ENCODE assay signal across 8 cellular contexts in the genomic region with DNA sequence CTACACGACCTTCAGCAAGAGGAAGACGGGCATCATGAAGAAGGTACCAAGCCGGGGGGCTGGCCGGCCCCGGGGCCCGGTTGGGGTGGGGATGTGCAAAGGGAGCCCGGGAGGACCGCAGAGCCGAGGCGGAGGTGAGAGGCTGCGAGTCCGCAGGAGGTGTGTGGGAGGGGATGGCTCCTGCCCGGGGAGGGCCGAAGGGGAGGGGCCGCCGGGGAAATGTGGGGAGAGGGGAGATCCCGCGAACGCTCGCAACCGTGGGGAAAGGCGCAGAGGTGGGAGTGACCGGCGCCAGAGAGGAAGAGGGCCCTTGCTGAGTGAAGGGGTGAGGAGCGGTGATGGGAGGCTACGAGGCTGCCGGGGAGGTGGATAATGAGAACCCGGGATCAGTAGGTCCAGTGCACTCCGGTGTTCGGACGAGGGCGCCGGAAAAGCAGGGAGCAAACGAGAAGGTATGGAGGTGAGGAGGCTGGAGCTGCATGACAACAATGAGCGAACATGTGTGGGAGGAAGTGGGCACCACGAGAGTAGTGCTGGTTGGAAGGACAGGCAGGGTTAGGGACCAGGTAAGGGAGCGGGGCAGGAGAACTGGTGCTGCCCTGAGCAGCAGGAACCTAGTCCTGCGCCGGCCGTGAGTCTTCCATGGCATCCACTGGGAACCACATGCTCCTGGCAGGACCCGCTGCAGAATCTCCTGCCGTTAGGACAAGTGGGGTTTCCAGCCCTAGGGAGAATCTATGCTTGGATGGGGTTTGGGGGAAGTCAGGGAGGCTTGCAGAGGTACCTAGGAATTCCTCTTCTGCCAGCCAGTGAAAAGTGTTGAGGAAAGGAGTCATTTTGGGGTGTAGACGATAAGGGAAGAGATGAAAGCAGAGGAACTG. TPM values are rescaled to one million over a fixed set of nuclear protein-coding genes. Genes with fewer than 3 reads are reported as not detected.
DNase-seq lines count a peak whose midpoint lies in the region; ATAC-seq, FAIRE-seq and TF ChIP-seq lines count a peak whose summit lies in the region.

No MANE protein-coding gene starts in this region.

- H3K36me3 ChIP-seq in A673 (ENCODE audit: insufficient read depth, low read length, poor library complexity, severe bottlenecking) (peaks cover 26% of the 10 kb centered on the region), heart right ventricle (peaks cover 0 to 26% (median 21%) of the 10 kb centered on the region in 9 donors), pancreas (peaks cover 0 to 14% (median 0%) of the 10 kb centered on the region in 3 donors)

- peak overlapping the region; percentile 93 for H3K27ac Mint-ChIP-seq in activated naive CD4-positive, alpha-beta T cell treated with anti-CD3 and anti-CD28 coated beads, Interleukin-2, amount 50 U/mL, for 24 hours

- peak overlapping the region; percentile 94 for H3K27ac ChIP-seq in A673 (ENCODE audit: low read depth, low read length, poor library complexity, severe bottlenecking)
- H3K27ac ChIP-seq in heart right ventricle, result peak overlapping the region; percentile 97 to 99 (median 98)
- peak overlapping the region; percentile 88 to 97 (median 94) for H3K27ac ChIP-seq in pancreas

- peaks cover 6% of the 10 kb centered on the region for H3K36me3 Mint-ChIP-seq in activated naive CD4-positive, alpha-beta T cell treated with anti-CD3 and anti-CD28 coated beads, Interleukin-2, amount 50 U/mL, for 24 hours

- peaks cover 46% of the 10 kb centered on the region for H3K4me1 Mint-ChIP-seq in activated naive CD4-positive, alpha-beta T cell treated with anti-CD3 and anti-CD28 coated beads, Interleukin-2, amount 50 U/mL, for 24 hours

- no TSS peak for BruUV-seq in A673 (replicated peaks; lab: Mats Ljungman, UMichigan)

- H3K27me3 ChIP-seq in A673 (replicated peaks; ENCODE audit: insufficient read depth, low read depth, low read length, poor library complexity), result no peaks in the 10 kb centered on the region
- no peaks in the 10 kb centered on the region for H3K27me3 ChIP-seq in heart right ventricle
- no peaks in the 10 kb centered on the region for H3K27me3 ChIP-seq in pancreas

- no peak for FAIRE-seq in pancreas (lab: Jason Lieb, UNC)
- FAIRE-seq in urothelium cell line (lab: Jason Lieb, UNC), result no peak

- H3K4me3 ChIP-seq in A673 (ENCODE audit: low read depth, low read length, poor library complexity, severe bottlenecking), result peak overlapping the region; percentile 88
- H3K4me3 ChIP-seq in heart right ventricle, result peak overlapping the region; percentile 88 to 99 (median 97)
- H3K4me3 ChIP-seq in pancreas, result peak overlapping the region; percentile 68 to 97 (median 87)

- intact Hi-C loops in A673 (cut with micrococcal nuclease; ENCODE audit: unreplicated experiment), result loop anchor here (5.0 kb wide), 1 partner anchor 195 kb away; the partner anchor contains the start of gene ZNF318
- intact Hi-C loops in heart right ventricle (cut with DNase I), result loop anchor here in 3 of 10 donors (5.0 kb wide), 3 partner anchors 160 to 430 kb away; partner anchors contain the start of genes KLHDC3 (in 1 of the 3), MEA1 (in 1 of the 3) and ZNF318 (in 1 of the 3)
- intact Hi-C loops in pancreas (cut with DNase I), result no loop called here

- DNase-seq in A673 (ENCODE audit: low spot score) (peak; percentile 31), GM19238 (ENCODE audit: insufficient read length, low spot score) (peak; percentile 31), RPMI7951 (ENCODE audit: low read depth) (peak; percentile 29), heart right ventricle (peak; percentile 36 to 41), pancreas (peak; percentile 52 to 90 (median 71)), urothelium cell line (ENCODE audit: low spot score) (peak; percentile 41), KG1 (lab: John Stamatoyannopoulos, UW) (no peak)

- CTCF ChIA-PET in A673 (lab: Charles Lee), result interaction anchor here (0.6 kb wide), 1 partner anchor 333 kb away, joined by 3 read pairs; no protein-coding TSS in a partner anchor

- H3K9me3 Mint-ChIP-seq in activated naive CD4-positive, alpha-beta T cell treated with anti-CD3 and anti-CD28 coated beads, Interleukin-2, amount 50 U/mL, for 24 hours, result no peaks in the 10 kb centered on the region

- H3K4me3 Mint-ChIP-seq in activated naive CD4-positive, alpha-beta T cell treated with anti-CD3 and anti-CD28 coated beads, Interleukin-2, amount 50 U/mL, for 24 hours, result peak overlapping the region; percentile 97

- H3K4me1 ChIP-seq in A673 (ENCODE audit: insufficient read depth, low read length, poor library complexity, severe bottlenecking), result peaks cover 27% of the 10 kb centered on the region
- peaks cover 19 to 51% (median 34%) of the 10 kb centered on the region in 9 donors for H3K4me1 ChIP-seq in heart right ventricle
- peaks cover 8 to 23% (median 23%) of the 10 kb centered on the region in 3 donors for H3K4me1 ChIP-seq in pancreas

- WGBS in heart right ventricle, 2 donors, result 2% methylated on average over 43 of the region's 43 CpGs
- WGBS in pancreas, 2 donors, result 2 to 3% methylated on average over 43 of the region's 43 CpGs

- no peaks in the 10 kb centered on the region for H3K27me3 Mint-ChIP-seq in activated naive CD4-positive, alpha-beta T cell treated with anti-CD3 and anti-CD28 coated beads, Interleukin-2, amount 50 U/mL, for 24 hours

- POLR2A ChIA-PET in A673 (lab: Charles Lee; ENCODE audit: low non-redundant PET), result no interaction called here

- ATAC-seq in heart right ventricle (no peak), pancreas (peak in 2 of 4 donors; percentile 1 to 3)

- no peaks in the 10 kb centered on the region for H3K9me3 ChIP-seq in A673 (ENCODE audit: low read depth, low read length, poor library complexity, severe bottlenecking)
- H3K9me3 ChIP-seq in heart right ventricle, result no peaks in the 10 kb centered on the region
- no peaks in the 10 kb centered on the region for H3K9me3 ChIP-seq in pancreas

- TF ChIP-seq CTCF in A673 (conservative IDR thresholded peaks at IDR 0.05; ENCODE audit: low read depth, low read length), result no peak
- no peak for TF ChIP-seq CTCF in heart right ventricle (IDR thresholded peaks at IDR 0.05)
- TF ChIP-seq CTCF in pancreas (IDR thresholded peaks at IDR 0.05), result no peak

RNA-seq across cellular contexts. Expression of gene SRF, which starts 1.3 kb away (rescaled TPM):
- total RNA-seq in A673 (2021) (28.7 and 33.2 TPM in 2 replicates), heart right ventricle (10 to 100 TPM; 52.0 to 94.3 (median 70.1) TPM), pancreas (10 to 100 TPM in 3 of 6 donors, 1 to 10 TPM in 3; 7.2 to 12.8 (median 9.8) TPM)
- 10.7 and 16.7 TPM in 2 replicates for total RNA-seq in RPMI7951 (2014; rRNA removed; shearing (Covaris generic))
- polyA plus RNA-seq in heart right ventricle (10 to 100 TPM; 30.5 to 54.6 TPM), pancreas (10 to 100 TPM; 11.0 to 11.9 TPM)

RNA-seq across cellular contexts. Expression of gene CUL9, which starts 9.6 kb away (rescaled TPM):
- total RNA-seq in A673 (2021) (38.7 and 50.7 TPM in 2 replicates), heart right ventricle (10 to 100 TPM in 8 of 10 donors, 1 to 10 TPM in 2; 7.8 to 17.1 (median 13.4) TPM), pancreas (10 to 100 TPM; 11.3 to 26.7 (median 13.8) TPM)
- 6.6 and 9.9 TPM in 2 replicates for total RNA-seq in RPMI7951 (2014; rRNA removed; shearing (Covaris generic))
- polyA plus RNA-seq in heart right ventricle (10 to 100 TPM in 1 of 2 donors, 1 to 10 TPM in 1; 9.0 to 32.0 TPM), pancreas (10 to 100 TPM; 86.6 to 99.3 TPM)

RNA-seq across cellular contexts. Expression of gene DNPH1, which starts 56.9 kb away (rescaled TPM):
- total RNA-seq in A673 (2021) (55.1 and 69.4 TPM in 2 replicates), heart right ventricle (10 to 100 TPM; 16.0 to 29.6 (median 25.7) TPM), pancreas (10 to 100 TPM; 19.9 to 45.1 (median 38.4) TPM)
- 50.3 and 74.5 TPM in 2 replicates for total RNA-seq in RPMI7951 (2014; rRNA removed; shearing (Covaris generic))
- polyA plus RNA-seq in heart right ventricle (10 to 100 TPM; 25.0 to 51.3 TPM), pancreas (10 to 100 TPM; 56.0 to 73.3 TPM)
